In genomic region chr11:134543144-134544044, GRCh38 we compare ENCODE assay signal across 27 cellular contexts.
DNase-seq lines count a peak whose midpoint lies in the region; ATAC-seq and TF ChIP-seq lines count a peak whose summit lies in the region.
"Had no signal": no experiment of that assay in that cellular context is flagged by ENCODE, and none has a peak within 500 bp of the region (broad histone marks: within the 10 kb centered on the region; RNA-seq: fewer than 3 reads in every experiment).

No MANE protein-coding gene starts in this region.

- peaks cover 12% of the 10 kb centered on the region for H3K27me3 Mint-ChIP-seq in activated CD8-positive, alpha-beta T cell treated with anti-CD3 and anti-CD28 coated beads, Interleukin-2, amount 10 ng/mL, durations not matched to agents 7 days and 5 days (ENCODE audit: low read depth)
- H3K27me3 Mint-ChIP-seq in activated CD8-positive, alpha-beta T cell treated with anti-CD3 and anti-CD28 coated beads for 36 hours, result peaks cover 12% of the 10 kb centered on the region
- H3K27me3 Mint-ChIP-seq in type B pancreatic cell, result peaks cover 11% of the 10 kb centered on the region
- peaks cover 9% of the 10 kb centered on the region for H3K27me3 Mint-ChIP-seq in chondrocyte (ENCODE audit: low read depth)

- no peak overlapping the region for H3K27ac Mint-ChIP-seq in activated CD8-positive, alpha-beta T cell treated with anti-CD3 and anti-CD28 coated beads, Interleukin-2, amount 10 ng/mL, durations not matched to agents 7 days and 5 days
- H3K27ac Mint-ChIP-seq in activated CD8-positive, alpha-beta T cell treated with anti-CD3 and anti-CD28 coated beads for 36 hours, result no peak overlapping the region
- H3K27ac Mint-ChIP-seq in type B pancreatic cell (peak overlapping the region; percentile 97), chondrocyte (ENCODE audit: unreplicated experiment) (no peak overlapping the region)
- H3K27ac Mint-ChIP-seq: CD4-positive, alpha-beta memory T cell had no signal

- ATAC-seq in activated CD8-positive, alpha-beta T cell treated with anti-CD3 and anti-CD28 coated beads, Interleukin-2, amount 10 ng/mL, durations not matched to agents 7 days and 5 days, result no peak
- ATAC-seq in activated CD8-positive, alpha-beta T cell treated with anti-CD3 and anti-CD28 coated beads for 36 hours, result no peak
- no peak for ATAC-seq in left lobe of liver
- no peak for ATAC-seq in HG03175 (IDR thresholded peaks at IDR 0.05; ENCODE audit: unreplicated experiment)
- ATAC-seq: A549; activated CD4-positive, CD25-positive, alpha-beta regulatory T cell treated with anti-CD3 and anti-CD28 coated beads, Interleukin-2, amount 50 U/mL, for 24 hours; activated T-cell treated with anti-CD3 and anti-CD28 coated beads, Interleukin-2, amount 50 U/mL, for 4 hours; heart right ventricle had no signal

- peak; percentile 9 for DNase-seq in activated CD8-positive, alpha-beta T cell treated with anti-CD3 and anti-CD28 coated beads, Interleukin-2, amount 10 ng/mL, durations not matched to agents 7 days and 5 days
- no peak for DNase-seq in activated CD8-positive, alpha-beta T cell treated with anti-CD3 and anti-CD28 coated beads for 36 hours
- DNase-seq in WERI-Rb-1 (peak; percentile 63), left lobe of liver (ENCODE audit: low spot score) (peak; percentile 22), type B pancreatic cell (ENCODE audit: extremely low spot score, unreplicated experiment) (no peak), GM13977 (ENCODE audit: low spot score) (no peak), chondrocyte (ENCODE audit: low spot score) (no peak)
- DNase-seq: activated gamma-delta T cell treated with Interleukin-2 at 50 U/mL for 16 hours; activated T-cell treated with anti-CD3 and anti-CD28 coated beads, Interleukin-2, amount 50 U/mL, for 4 hours; CD4-positive, alpha-beta memory T cell; effector CD8-positive, alpha-beta T cell; erythroblast; MM.1S; NCI-H1417 treated with DMSO at 0.1 percent for 48 hours; NCI-H2081; NCI-H446; NCI-H774; RPMI8226; stimulated activated naive CD4-positive, alpha-beta T cell treated with Interleukin-2 at 50 U/mL for 16 hours; T-helper 1 cell had no signal

- POLR2A ChIA-PET in activated CD8-positive, alpha-beta T cell treated with anti-CD3 and anti-CD28 coated beads, Interleukin-2, amount 10 ng/mL, durations not matched to agents 7 days and 5 days (lab: Charles Lee), result no interaction called here
- POLR2A ChIA-PET in activated CD8-positive, alpha-beta T cell treated with anti-CD3 and anti-CD28 coated beads for 36 hours (lab: Charles Lee), result no interaction called here

- no peak for TF ChIP-seq CTCF in activated CD8-positive, alpha-beta T cell treated with anti-CD3 and anti-CD28 coated beads for 36 hours (IDR thresholded peaks at IDR 0.05)
- TF ChIP-seq CTCF in WERI-Rb-1 (IDR thresholded peaks at IDR 0.05; ENCODE audit: low read depth, low read length) (no peak), type B pancreatic cell (conservative IDR thresholded peaks at IDR 0.05) (no peak), GM13977 (IDR thresholded peaks at IDR 0.05; ENCODE audit: extremely low read depth, insufficient read depth, missing control alignments) (no peak), chondrocyte (IDR thresholded peaks at IDR 0.05) (no peak)

- in situ Hi-C loops in GM13977 (cut with MboI; ENCODE audit: low pct_unique_long_range_greater_than_20kb, low sequenced_read_pairs, unreplicated experiment), result no loop called here

- CTCF ChIA-PET in activated CD8-positive, alpha-beta T cell treated with anti-CD3 and anti-CD28 coated beads, Interleukin-2, amount 10 ng/mL, durations not matched to agents 7 days and 5 days (lab: Charles Lee), result no interaction called here
- CTCF ChIA-PET in activated CD8-positive, alpha-beta T cell treated with anti-CD3 and anti-CD28 coated beads for 36 hours (lab: Charles Lee), result no interaction called here

- H3K4me1 Mint-ChIP-seq in activated CD8-positive, alpha-beta T cell treated with anti-CD3 and anti-CD28 coated beads, Interleukin-2, amount 10 ng/mL, durations not matched to agents 7 days and 5 days (ENCODE audit: low read depth), result no peaks in the 10 kb centered on the region
- no peaks in the 10 kb centered on the region for H3K4me1 Mint-ChIP-seq in activated CD8-positive, alpha-beta T cell treated with anti-CD3 and anti-CD28 coated beads for 36 hours (ENCODE audit: low read depth)
- H3K4me1 Mint-ChIP-seq in type B pancreatic cell (ENCODE audit: unreplicated experiment) (peaks cover 31% of the 10 kb centered on the region), chondrocyte (ENCODE audit: low read depth) (peaks cover 5% of the 10 kb centered on the region)
- H3K4me1 Mint-ChIP-seq: CD4-positive, alpha-beta memory T cell had no signal

- no peaks in the 10 kb centered on the region for H3K9me3 ChIP-seq in WERI-Rb-1 (ENCODE audit: severe bottlenecking)
- H3K9me3 ChIP-seq: A549, HAP-1, heart right ventricle, prostate gland had no signal

- intact Hi-C loops in activated CD8-positive, alpha-beta T cell treated with anti-CD3 and anti-CD28 coated beads for 36 hours (cut with micrococcal nuclease), result no loop called here

- H3K27me3 ChIP-seq in WERI-Rb-1 (ENCODE audit: insufficient read depth, low read depth, severe bottlenecking), result no peaks in the 10 kb centered on the region

- no peaks in the 10 kb centered on the region for H3K36me3 Mint-ChIP-seq in activated CD8-positive, alpha-beta T cell treated with anti-CD3 and anti-CD28 coated beads, Interleukin-2, amount 10 ng/mL, durations not matched to agents 7 days and 5 days (ENCODE audit: low read depth)
- H3K36me3 Mint-ChIP-seq in activated CD8-positive, alpha-beta T cell treated with anti-CD3 and anti-CD28 coated beads for 36 hours (ENCODE audit: low read depth), result no peaks in the 10 kb centered on the region
- peaks cover 3% of the 10 kb centered on the region for H3K36me3 Mint-ChIP-seq in type B pancreatic cell
- H3K36me3 Mint-ChIP-seq in chondrocyte (ENCODE audit: low read depth), result peaks cover 1% of the 10 kb centered on the region
- H3K36me3 Mint-ChIP-seq: CD4-positive, alpha-beta memory T cell had no signal

- no peak overlapping the region for H3K4me3 ChIP-seq in WERI-Rb-1 (ENCODE audit: low read depth, low read length)
- H3K4me3 ChIP-seq: A549, HAP-1, heart right ventricle, prostate gland had no signal

- no peak overlapping the region for H3K4me3 Mint-ChIP-seq in activated CD8-positive, alpha-beta T cell treated with anti-CD3 and anti-CD28 coated beads, Interleukin-2, amount 10 ng/mL, durations not matched to agents 7 days and 5 days
- H3K4me3 Mint-ChIP-seq in activated CD8-positive, alpha-beta T cell treated with anti-CD3 and anti-CD28 coated beads for 36 hours, result no peak overlapping the region
- H3K4me3 Mint-ChIP-seq in type B pancreatic cell (no peak overlapping the region), chondrocyte (ENCODE audit: unreplicated experiment) (no peak overlapping the region)
- H3K4me3 Mint-ChIP-seq: activated T-cell treated with anti-CD3 and anti-CD28 coated beads, Interleukin-2, amount 50 U/mL, for 4 hours; CD4-positive, alpha-beta memory T cell had no signal

- no peaks in the 10 kb centered on the region for H3K36me3 ChIP-seq in WERI-Rb-1
- H3K36me3 ChIP-seq: HAP-1, heart right ventricle, prostate gland had no signal

- H3K9me3 Mint-ChIP-seq in activated CD8-positive, alpha-beta T cell treated with anti-CD3 and anti-CD28 coated beads, Interleukin-2, amount 10 ng/mL, durations not matched to agents 7 days and 5 days (ENCODE audit: insufficient read depth), result no peaks in the 10 kb centered on the region
- H3K9me3 Mint-ChIP-seq in activated CD8-positive, alpha-beta T cell treated with anti-CD3 and anti-CD28 coated beads for 36 hours, result no peaks in the 10 kb centered on the region
- no peaks in the 10 kb centered on the region for H3K9me3 Mint-ChIP-seq in type B pancreatic cell
- peaks cover 14% of the 10 kb centered on the region for H3K9me3 Mint-ChIP-seq in chondrocyte (ENCODE audit: low read depth)
- H3K9me3 Mint-ChIP-seq: activated T-cell treated with anti-CD3 and anti-CD28 coated beads, Interleukin-2, amount 50 U/mL, for 4 hours had no signal

- peak overlapping the region; percentile 61 for H3K27ac ChIP-seq in WERI-Rb-1
- H3K27ac ChIP-seq: A549, heart right ventricle, KMS-11, prostate gland had no signal

Comparison
In these comparisons a context has a peak if more than half of its experiments do, and no peak if none do; other contexts are left out.
1. DNase-seq: peak in activated CD8-positive, alpha-beta T cell treated with anti-CD3 and anti-CD28 coated beads, Interleukin-2, amount 10 ng/mL, durations not matched to agents 7 days and 5 days (single experiment), WERI-Rb-1 (single experiment) and left lobe of liver (single experiment); none in activated CD8-positive, alpha-beta T cell treated with anti-CD3 and anti-CD28 coated beads for 36 hours (single experiment), type B pancreatic cell (single experiment), GM13977 (single experiment) and chondrocyte (single experiment).